In genomic region chr2:232633413-232634318, GRCh38 we compare ENCODE assay signal across 8 cellular contexts. TPM values are rescaled to one million over a fixed set of nuclear protein-coding genes. Genes with fewer than 3 reads are reported as not detected.
DNase-seq lines count a peak whose midpoint lies in the region; ATAC-seq, FAIRE-seq and TF ChIP-seq lines count a peak whose summit lies in the region.

A gene with protein sequence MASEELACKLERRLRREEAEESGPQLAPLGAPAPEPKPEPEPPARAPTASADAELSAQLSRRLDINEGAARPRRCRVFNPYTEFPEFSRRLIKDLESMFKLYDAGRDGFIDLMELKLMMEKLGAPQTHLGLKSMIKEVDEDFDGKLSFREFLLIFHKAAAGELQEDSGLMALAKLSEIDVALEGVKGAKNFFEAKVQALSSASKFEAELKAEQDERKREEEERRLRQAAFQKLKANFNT (plus strand): TSS chr2:232633604. CDS start chr2:232633705, 101 bp downstream.

- peak within 1 kb of the TSS; percentile 84 for H2AFZ ChIP-seq in astrocyte (ENCODE audit: low read depth, low read length)

- H3K36me3 ChIP-seq in BE2C (no peaks in the 10 kb centered on the region), astrocyte (ENCODE audit: insufficient read depth, low read length) (no peaks in the 10 kb centered on the region), prostate gland (no peaks in the 10 kb centered on the region), urinary bladder (ENCODE audit: insufficient read depth) (no peaks in the 10 kb centered on the region)

- H3K4me1 Mint-ChIP-seq in T-cell (peaks cover 7 to 17% (median 9%) of the 10 kb centered on the region in 3 donors), astrocyte (ENCODE audit: low read depth, unreplicated experiment) (peaks cover 3% of the 10 kb centered on the region)

- 2% methylated on average over 49 of the region's 101 CpGs for WGBS in prostate gland
- under 1% methylated on average over 101 of the region's 101 CpGs for WGBS in urinary bladder

- TF ChIP-seq POLR2A in prostate gland (IDR thresholded peaks at IDR 0.05): peak; percentile 51

- H3K79me2 ChIP-seq in astrocyte (ENCODE audit: insufficient read depth, low read length): no peaks in the 10 kb centered on the region

- no peak within 1 kb of the TSS for H3K27ac ChIP-seq in astrocyte (ENCODE audit: low read depth, low read length)
- peak within 1 kb of the TSS; percentile 81 to 89 for H3K27ac ChIP-seq in prostate gland
- H3K27ac ChIP-seq in urinary bladder (ENCODE audit: low read depth): peak within 1 kb of the TSS; percentile 18

- TF ChIP-seq CTCF in BE2C (IDR thresholded peaks at IDR 0.05; ENCODE audit: low read depth, low read length) (no peak), astrocyte (IDR thresholded peaks at IDR 0.05; ENCODE audit: insufficient read depth, low read depth, low read length) (no peak), prostate gland (IDR thresholded peaks at IDR 0.05) (no peak)

- ATAC-seq in T-cell (replicated peaks in 1 of 4) (peak; percentile 75 to 91 (median 83)), GM18907 (IDR thresholded peaks at IDR 0.05; ENCODE audit: unreplicated experiment) (no peak)

- no peak for FAIRE-seq in astrocyte (lab: Jason Lieb, UNC)

- POLR2A ChIA-PET in T-cell (lab: Charles Lee): no interaction called here

- CTCF ChIA-PET in T-cell (lab: Charles Lee): no interaction called here

- no peaks in the 10 kb centered on the region for H3K36me3 Mint-ChIP-seq in T-cell
- peaks cover 5% of the 10 kb centered on the region for H3K36me3 Mint-ChIP-seq in astrocyte (ENCODE audit: low read depth, unreplicated experiment)

- H3K27ac Mint-ChIP-seq in T-cell (no peak within 1 kb of the TSS), astrocyte (ENCODE audit: unreplicated experiment) (no peak within 1 kb of the TSS)

- H3K9me3 ChIP-seq in BE2C (no peaks in the 10 kb centered on the region), astrocyte (ENCODE audit: insufficient read depth, low read depth, low read length) (no peaks in the 10 kb centered on the region), prostate gland (no peaks in the 10 kb centered on the region)

- H3K9ac ChIP-seq in astrocyte (ENCODE audit: low read length): peak within 1 kb of the TSS; percentile 50

- peak; percentile 79 for DNase-seq in BE2C
- DNase-seq in HS-5 (ENCODE audit: low read depth): peak; percentile 26
- DNase-seq in T-cell: peak in 27 of 34 experiments; percentile 1 to 58 (median 14)
- DNase-seq in astrocyte (ENCODE audit: low read depth): peak; percentile 42
- DNase-seq in hepatic stellate cell (ENCODE audit: low spot score): peak; percentile 81
- peak; percentile 75 for DNase-seq in prostate gland (ENCODE audit: low spot score)

- H3K4me3 ChIP-seq in BE2C (ENCODE audit: low read depth, low read length) (peak within 1 kb of the TSS; percentile 54), astrocyte (ENCODE audit: insufficient read depth, low read depth, low read length) (peak within 1 kb of the TSS; percentile 59), prostate gland (peak within 1 kb of the TSS; percentile 54 to 61), urinary bladder (ENCODE audit: low read depth, low read length) (peak within 1 kb of the TSS; percentile 55)

- H3K4me3 Mint-ChIP-seq in T-cell (peak within 1 kb of the TSS; percentile 37 to 63 (median 58)), astrocyte (ENCODE audit: unreplicated experiment) (peak within 1 kb of the TSS; percentile 78)

- peaks cover 30 to 50% of the 10 kb centered on the region in 2 donors for H3K27me3 Mint-ChIP-seq in T-cell
- peaks cover 24% of the 10 kb centered on the region for H3K27me3 Mint-ChIP-seq in astrocyte (ENCODE audit: low read depth, unreplicated experiment)

- H3K9me3 Mint-ChIP-seq in T-cell (no peaks in the 10 kb centered on the region), astrocyte (ENCODE audit: unreplicated experiment) (peaks cover 2% of the 10 kb centered on the region)

- H3K4me1 ChIP-seq in BE2C (no peaks in the 10 kb centered on the region), astrocyte (ENCODE audit: insufficient read depth, low read length) (peaks cover 14% of the 10 kb centered on the region), prostate gland (replicated peaks) (no peaks in the 10 kb centered on the region), urinary bladder (ENCODE audit: insufficient read depth) (peaks cover 1% of the 10 kb centered on the region)

- no peaks in the 10 kb centered on the region for H4K20me1 ChIP-seq in astrocyte (ENCODE audit: insufficient read depth, low read length)

- intact Hi-C loops in prostate gland (cut with DNase I): no loop called here

- peak within 1 kb of the TSS; percentile 93 for H3K4me2 ChIP-seq in astrocyte (ENCODE audit: low read length)

- H3K27me3 ChIP-seq in BE2C (peaks cover 40% of the 10 kb centered on the region), astrocyte (ENCODE audit: insufficient read depth, low read length) (peaks cover 31% of the 10 kb centered on the region), prostate gland (replicated peaks; ENCODE audit: insufficient read depth) (no peaks in the 10 kb centered on the region)

RNA-seq across cellular contexts. Expression of the gene that starts here (rescaled TPM):
- not detected for polyA plus RNA-seq in BE2C (2012; ENCODE audit: insufficient read depth, insufficient read length, low read depth)
- total RNA-seq in T-cell: 1 to 10 TPM in 4 of 5 donors, under 1 TPM in 1; 0.93 to 3.0 (median 2.3) TPM
- 15.7 and 18.8 TPM in 2 replicates for total RNA-seq in astrocyte
- total RNA-seq in prostate gland: 10 to 100 TPM; 25.9 to 33.1 TPM
- 1.4 TPM for total RNA-seq in urinary bladder
- 22.1 TPM for polyA plus RNA-seq in urinary bladder

Comparison
In these comparisons a context has a peak if more than half of its experiments do, and no peak if none do; other contexts are left out.
1. DNase-seq: peak in every context shown above with its lines; median percentile 81 in hepatic stellate cell; 79 in BE2C; 75 in prostate gland; 42 in astrocyte; 26 in HS-5; 14 in T-cell.